In genomic region chr2:81650048-81650971, GRCh38 we compare ENCODE assay signal across 1 cellular context.
TF ChIP-seq lines count a peak whose summit lies in the region.

No MANE protein-coding gene starts in this region.

TF ChIP-seq in HCT116, 20 proteins besides CTCF, POLR2A, EP300 and RAD21 (continued from another document):
- TF ChIP-seq ZBTB33 (IDR thresholded peaks at IDR 0.05; ENCODE audit: extremely low read depth, insufficient replicate concordance, low read length) (no peak), YY1 (IDR thresholded peaks at IDR 0.05; ENCODE audit: extremely low read depth, insufficient replicate concordance, low read depth, low read length) (no peak), FOSL1 (IDR thresholded peaks at IDR 0.05; ENCODE audit: low read depth) (peak; percentile 94)
